Comparison of ENCODE assay signal across 1 cellular context in the genomic region with DNA sequence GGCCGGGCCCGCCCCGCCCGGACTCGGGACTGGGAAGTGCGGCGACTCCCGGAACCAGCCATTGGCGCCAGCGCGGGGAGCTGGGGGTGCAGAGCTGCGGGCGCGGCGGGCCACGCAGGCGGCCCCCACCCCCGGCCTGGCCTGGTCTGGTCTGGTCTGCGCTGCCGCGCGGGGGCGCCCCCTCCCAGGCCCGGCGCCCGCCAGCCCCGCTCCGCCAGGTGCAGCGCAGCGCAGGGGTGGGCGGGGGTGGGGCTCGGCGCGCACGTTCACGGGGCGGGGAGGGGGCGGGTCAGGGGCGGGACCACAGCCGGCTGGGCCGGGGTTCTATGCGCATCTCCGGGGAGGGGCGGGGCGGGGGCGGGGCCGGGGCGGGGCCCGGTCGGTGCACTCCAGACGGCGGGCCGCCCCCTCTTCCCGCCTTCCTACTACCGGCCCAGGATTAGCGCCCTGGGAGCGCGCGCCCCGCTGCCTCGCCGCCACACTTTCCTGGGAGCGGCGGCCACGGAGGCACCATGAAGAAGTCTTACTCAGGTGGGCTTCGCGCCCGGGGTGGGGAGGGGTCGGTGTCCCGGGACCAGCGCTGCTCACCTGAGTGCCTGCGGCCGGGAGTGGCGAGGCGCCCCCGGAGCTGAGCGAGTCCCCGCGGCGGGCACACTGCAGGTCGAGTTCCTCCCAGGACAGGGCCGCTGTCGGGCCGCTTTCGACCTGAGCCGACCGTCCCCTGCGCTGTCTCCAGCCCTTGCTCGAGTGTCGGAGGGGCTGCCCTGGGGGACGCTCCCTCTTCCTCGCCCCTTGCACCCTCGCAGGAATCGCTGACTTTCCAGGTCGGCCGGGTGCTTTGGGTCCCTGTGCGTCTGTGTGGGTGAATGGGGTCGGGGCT.
TF ChIP-seq lines count a peak whose summit lies in the region.

No MANE protein-coding gene starts in this region.

TF ChIP-seq in K562, 482 proteins besides CTCF, POLR2A, EP300 and RAD21 (continued from another document and continues in another):
- TF ChIP-seq, protein P1, sequence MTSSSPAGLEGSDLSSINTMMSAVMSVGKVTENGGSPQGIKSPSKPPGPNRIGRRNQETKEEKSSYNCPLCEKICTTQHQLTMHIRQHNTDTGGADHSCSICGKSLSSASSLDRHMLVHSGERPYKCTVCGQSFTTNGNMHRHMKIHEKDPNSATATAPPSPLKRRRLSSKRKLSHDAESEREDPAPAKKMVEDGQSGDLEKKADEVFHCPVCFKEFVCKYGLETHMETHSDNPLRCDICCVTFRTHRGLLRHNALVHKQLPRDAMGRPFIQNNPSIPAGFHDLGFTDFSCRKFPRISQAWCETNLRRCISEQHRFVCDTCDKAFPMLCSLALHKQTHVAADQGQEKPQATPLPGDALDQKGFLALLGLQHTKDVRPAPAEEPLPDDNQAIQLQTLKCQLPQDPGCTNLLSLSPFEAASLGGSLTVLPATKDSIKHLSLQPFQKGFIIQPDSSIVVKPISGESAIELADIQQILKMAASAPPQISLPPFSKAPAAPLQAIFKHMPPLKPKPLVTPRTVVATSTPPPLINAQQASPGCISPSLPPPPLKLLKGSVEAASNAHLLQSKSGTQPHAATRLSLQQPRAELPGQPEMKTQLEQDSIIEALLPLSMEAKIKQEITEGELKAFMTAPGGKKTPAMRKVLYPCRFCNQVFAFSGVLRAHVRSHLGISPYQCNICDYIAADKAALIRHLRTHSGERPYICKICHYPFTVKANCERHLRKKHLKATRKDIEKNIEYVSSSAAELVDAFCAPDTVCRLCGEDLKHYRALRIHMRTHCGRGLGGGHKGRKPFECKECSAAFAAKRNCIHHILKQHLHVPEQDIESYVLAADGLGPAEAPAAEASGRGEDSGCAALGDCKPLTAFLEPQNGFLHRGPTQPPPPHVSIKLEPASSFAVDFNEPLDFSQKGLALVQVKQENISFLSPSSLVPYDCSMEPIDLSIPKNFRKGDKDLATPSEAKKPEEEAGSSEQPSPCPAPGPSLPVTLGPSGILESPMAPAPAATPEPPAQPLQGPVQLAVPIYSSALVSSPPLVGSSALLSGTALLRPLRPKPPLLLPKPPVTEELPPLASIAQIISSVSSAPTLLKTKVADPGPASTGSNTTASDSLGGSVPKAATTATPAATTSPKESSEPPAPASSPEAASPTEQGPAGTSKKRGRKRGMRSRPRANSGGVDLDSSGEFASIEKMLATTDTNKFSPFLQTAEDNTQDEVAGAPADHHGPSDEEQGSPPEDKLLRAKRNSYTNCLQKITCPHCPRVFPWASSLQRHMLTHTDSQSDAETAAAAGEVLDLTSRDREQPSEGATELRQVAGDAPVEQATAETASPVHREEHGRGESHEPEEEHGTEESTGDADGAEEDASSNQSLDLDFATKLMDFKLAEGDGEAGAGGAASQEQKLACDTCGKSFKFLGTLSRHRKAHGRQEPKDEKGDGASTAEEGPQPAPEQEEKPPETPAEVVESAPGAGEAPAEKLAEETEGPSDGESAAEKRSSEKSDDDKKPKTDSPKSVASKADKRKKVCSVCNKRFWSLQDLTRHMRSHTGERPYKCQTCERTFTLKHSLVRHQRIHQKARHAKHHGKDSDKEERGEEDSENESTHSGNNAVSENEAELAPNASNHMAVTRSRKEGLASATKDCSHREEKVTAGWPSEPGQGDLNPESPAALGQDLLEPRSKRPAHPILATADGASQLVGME (CRISPR knock-in tag; IDR thresholded peaks at IDR 0.05), result no peak
- TF ChIP-seq, protein P2, sequence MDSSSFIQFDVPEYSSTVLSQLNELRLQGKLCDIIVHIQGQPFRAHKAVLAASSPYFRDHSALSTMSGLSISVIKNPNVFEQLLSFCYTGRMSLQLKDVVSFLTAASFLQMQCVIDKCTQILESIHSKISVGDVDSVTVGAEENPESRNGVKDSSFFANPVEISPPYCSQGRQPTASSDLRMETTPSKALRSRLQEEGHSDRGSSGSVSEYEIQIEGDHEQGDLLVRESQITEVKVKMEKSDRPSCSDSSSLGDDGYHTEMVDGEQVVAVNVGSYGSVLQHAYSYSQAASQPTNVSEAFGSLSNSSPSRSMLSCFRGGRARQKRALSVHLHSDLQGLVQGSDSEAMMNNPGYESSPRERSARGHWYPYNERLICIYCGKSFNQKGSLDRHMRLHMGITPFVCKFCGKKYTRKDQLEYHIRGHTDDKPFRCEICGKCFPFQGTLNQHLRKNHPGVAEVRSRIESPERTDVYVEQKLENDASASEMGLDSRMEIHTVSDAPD (CRISPR knock-in tag; IDR thresholded peaks at IDR 0.05), result no peak
- no peak for TF ChIP-seq NR1H2 (CRISPR knock-in tag; IDR thresholded peaks at IDR 0.05)
- TF ChIP-seq CXXC5 (CRISPR knock-in tag; IDR thresholded peaks at IDR 0.05), result peak; percentile 74
- no peak for TF ChIP-seq RBM34 (IDR thresholded peaks at IDR 0.05; ENCODE audit: borderline replicate concordance, insufficient read depth, low read length)
- TF ChIP-seq TFAM (CRISPR knock-in tag; conservative IDR thresholded peaks at IDR 0.05), result no peak
- TF ChIP-seq ZNF436 (CRISPR knock-in tag; IDR thresholded peaks at IDR 0.05), result no peak
- no peak for TF ChIP-seq FUS (optimal IDR thresholded peaks at IDR 0.05; ENCODE audit: low read depth, low read length)
- TF ChIP-seq, protein P3, sequence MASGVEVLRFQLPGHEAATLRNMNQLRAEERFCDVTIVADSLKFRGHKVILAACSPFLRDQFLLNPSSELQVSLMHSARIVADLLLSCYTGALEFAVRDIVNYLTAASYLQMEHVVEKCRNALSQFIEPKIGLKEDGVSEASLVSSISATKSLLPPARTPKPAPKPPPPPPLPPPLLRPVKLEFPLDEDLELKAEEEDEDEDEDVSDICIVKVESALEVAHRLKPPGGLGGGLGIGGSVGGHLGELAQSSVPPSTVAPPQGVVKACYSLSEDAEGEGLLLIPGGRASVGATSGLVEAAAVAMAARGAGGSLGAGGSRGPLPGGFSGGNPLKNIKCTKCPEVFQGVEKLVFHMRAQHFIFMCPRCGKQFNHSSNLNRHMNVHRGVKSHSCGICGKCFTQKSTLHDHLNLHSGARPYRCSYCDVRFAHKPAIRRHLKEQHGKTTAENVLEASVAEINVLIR (CRISPR knock-in tag; IDR thresholded peaks at IDR 0.05), result no peak
- TF ChIP-seq SETDB1 (IDR thresholded peaks at IDR 0.05; ENCODE audit: low read length), result no peak
- TF ChIP-seq, protein P4, sequence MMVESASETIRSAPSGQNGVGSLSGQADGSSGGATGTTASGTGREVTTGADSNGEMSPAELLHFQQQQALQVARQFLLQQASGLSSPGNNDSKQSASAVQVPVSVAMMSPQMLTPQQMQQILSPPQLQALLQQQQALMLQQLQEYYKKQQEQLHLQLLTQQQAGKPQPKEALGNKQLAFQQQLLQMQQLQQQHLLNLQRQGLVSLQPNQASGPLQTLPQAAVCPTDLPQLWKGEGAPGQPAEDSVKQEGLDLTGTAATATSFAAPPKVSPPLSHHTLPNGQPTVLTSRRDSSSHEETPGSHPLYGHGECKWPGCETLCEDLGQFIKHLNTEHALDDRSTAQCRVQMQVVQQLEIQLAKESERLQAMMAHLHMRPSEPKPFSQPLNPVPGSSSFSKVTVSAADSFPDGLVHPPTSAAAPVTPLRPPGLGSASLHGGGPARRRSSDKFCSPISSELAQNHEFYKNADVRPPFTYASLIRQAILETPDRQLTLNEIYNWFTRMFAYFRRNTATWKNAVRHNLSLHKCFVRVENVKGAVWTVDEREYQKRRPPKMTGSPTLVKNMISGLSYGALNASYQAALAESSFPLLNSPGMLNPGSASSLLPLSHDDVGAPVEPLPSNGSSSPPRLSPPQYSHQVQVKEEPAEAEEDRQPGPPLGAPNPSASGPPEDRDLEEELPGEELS (CRISPR knock-in tag; IDR thresholded peaks at IDR 0.05; ENCODE audit: borderline replicate concordance), result no peak
- TF ChIP-seq HLTF (IDR thresholded peaks at IDR 0.05), result no peak
- TF ChIP-seq KLF10 (CRISPR knock-in tag; IDR thresholded peaks at IDR 0.05), result no peak
- TF ChIP-seq ZNF431 (CRISPR knock-in tag; IDR thresholded peaks at IDR 0.05), result no peak
- TF ChIP-seq CCNT2 (IDR thresholded peaks at IDR 0.05; ENCODE audit: borderline replicate concordance, extremely low read depth, insufficient read length, low read depth, low read length), result peak; percentile 28
- TF ChIP-seq ZZZ3 (IDR thresholded peaks at IDR 0.05), result no peak
- TF ChIP-seq, protein P5, sequence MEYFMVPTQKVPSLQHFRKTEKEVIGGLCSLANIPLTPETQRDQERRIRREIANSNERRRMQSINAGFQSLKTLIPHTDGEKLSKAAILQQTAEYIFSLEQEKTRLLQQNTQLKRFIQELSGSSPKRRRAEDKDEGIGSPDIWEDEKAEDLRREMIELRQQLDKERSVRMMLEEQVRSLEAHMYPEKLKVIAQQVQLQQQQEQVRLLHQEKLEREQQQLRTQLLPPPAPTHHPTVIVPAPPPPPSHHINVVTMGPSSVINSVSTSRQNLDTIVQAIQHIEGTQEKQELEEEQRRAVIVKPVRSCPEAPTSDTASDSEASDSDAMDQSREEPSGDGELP (CRISPR knock-in tag; IDR thresholded peaks at IDR 0.05; ENCODE audit: borderline replicate concordance), result no peak
- TF ChIP-seq NONO (IDR thresholded peaks at IDR 0.05; ENCODE audit: low read depth in 2 of 2, low read length in 1 of 2), result peak in 1 of 2 experiments; percentile 73; a peak in 2 of 4 replicates
- peak; percentile 28; the same call in 1 of the 2 replicates for TF ChIP-seq HNRNPL (IDR thresholded peaks at IDR 0.05; ENCODE audit: low read depth, low read length)
- no peak for TF ChIP-seq ZFP36 (IDR thresholded peaks at IDR 0.05; ENCODE audit: low read depth, low read length, partially characterized antibody)
- TF ChIP-seq, protein P6, sequence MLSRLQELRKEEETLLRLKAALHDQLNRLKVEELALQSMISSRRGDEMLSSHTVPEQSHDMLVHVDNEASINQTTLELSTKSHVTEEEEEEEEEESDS (CRISPR knock-in tag; IDR thresholded peaks at IDR 0.05), result no peak
- no peak for TF ChIP-seq PML (IDR thresholded peaks at IDR 0.05; ENCODE audit: low read length)
- no peak for TF ChIP-seq NFIX (CRISPR knock-in tag; IDR thresholded peaks at IDR 0.05; ENCODE audit: low read depth)
- TF ChIP-seq NR4A1 (CRISPR knock-in tag; IDR thresholded peaks at IDR 0.05), result no peak
- no peak for TF ChIP-seq NR4A1 (tag; IDR thresholded peaks at IDR 0.05)
- no peak for TF ChIP-seq ZNF232 (CRISPR knock-in tag; IDR thresholded peaks at IDR 0.05)
- TF ChIP-seq EWSR1 (IDR thresholded peaks at IDR 0.05; ENCODE audit: borderline replicate concordance, low read depth, partially characterized antibody), result no peak
- TF ChIP-seq NFE2L1 (tag; IDR thresholded peaks at IDR 0.05; ENCODE audit: borderline replicate concordance, low read depth), result no peak
- peak; percentile 52; the same call in 1 of the 2 replicates for TF ChIP-seq L3MBTL2 (IDR thresholded peaks at IDR 0.05)
- TF ChIP-seq HEY1 (CRISPR knock-in tag; IDR thresholded peaks at IDR 0.05; ENCODE audit: borderline replicate concordance), result no peak
- no peak for TF ChIP-seq BMI1 (IDR thresholded peaks at IDR 0.05; ENCODE audit: low read length)
- no peak for TF ChIP-seq SRF (CRISPR knock-in tag; IDR thresholded peaks at IDR 0.05)
- TF ChIP-seq FOXA1 (IDR thresholded peaks at IDR 0.05; ENCODE audit: borderline replicate concordance), result no peak
- TF ChIP-seq TRIM28 (IDR thresholded peaks at IDR 0.05), result no peak
- TF ChIP-seq SAFB (IDR thresholded peaks at IDR 0.05; ENCODE audit: borderline replicate concordance, low read depth, low read length), result no peak
- TF ChIP-seq POLR3G (IDR thresholded peaks at IDR 0.05; ENCODE audit: extremely low read depth, insufficient read length, insufficient replicate concordance), result no peak
- TF ChIP-seq PTTG1 (tag; IDR thresholded peaks at IDR 0.05; ENCODE audit: low read depth), result no peak
- 0 out of 2 replicates have a peak, but pooled peaks have one; percentile 28 for TF ChIP-seq EGR1 (conservative IDR thresholded peaks at IDR 0.05)
- no peak for TF ChIP-seq ZNF224 (CRISPR knock-in tag; IDR thresholded peaks at IDR 0.05)
- TF ChIP-seq, protein P7, sequence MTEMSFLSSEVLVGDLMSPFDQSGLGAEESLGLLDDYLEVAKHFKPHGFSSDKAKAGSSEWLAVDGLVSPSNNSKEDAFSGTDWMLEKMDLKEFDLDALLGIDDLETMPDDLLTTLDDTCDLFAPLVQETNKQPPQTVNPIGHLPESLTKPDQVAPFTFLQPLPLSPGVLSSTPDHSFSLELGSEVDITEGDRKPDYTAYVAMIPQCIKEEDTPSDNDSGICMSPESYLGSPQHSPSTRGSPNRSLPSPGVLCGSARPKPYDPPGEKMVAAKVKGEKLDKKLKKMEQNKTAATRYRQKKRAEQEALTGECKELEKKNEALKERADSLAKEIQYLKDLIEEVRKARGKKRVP (CRISPR knock-in tag; IDR thresholded peaks at IDR 0.05), result no peak
- TF ChIP-seq, protein P8, sequence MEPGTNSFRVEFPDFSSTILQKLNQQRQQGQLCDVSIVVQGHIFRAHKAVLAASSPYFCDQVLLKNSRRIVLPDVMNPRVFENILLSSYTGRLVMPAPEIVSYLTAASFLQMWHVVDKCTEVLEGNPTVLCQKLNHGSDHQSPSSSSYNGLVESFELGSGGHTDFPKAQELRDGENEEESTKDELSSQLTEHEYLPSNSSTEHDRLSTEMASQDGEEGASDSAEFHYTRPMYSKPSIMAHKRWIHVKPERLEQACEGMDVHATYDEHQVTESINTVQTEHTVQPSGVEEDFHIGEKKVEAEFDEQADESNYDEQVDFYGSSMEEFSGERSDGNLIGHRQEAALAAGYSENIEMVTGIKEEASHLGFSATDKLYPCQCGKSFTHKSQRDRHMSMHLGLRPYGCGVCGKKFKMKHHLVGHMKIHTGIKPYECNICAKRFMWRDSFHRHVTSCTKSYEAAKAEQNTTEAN (CRISPR knock-in tag; IDR thresholded peaks at IDR 0.05), result no peak
- TF ChIP-seq, protein P9, sequence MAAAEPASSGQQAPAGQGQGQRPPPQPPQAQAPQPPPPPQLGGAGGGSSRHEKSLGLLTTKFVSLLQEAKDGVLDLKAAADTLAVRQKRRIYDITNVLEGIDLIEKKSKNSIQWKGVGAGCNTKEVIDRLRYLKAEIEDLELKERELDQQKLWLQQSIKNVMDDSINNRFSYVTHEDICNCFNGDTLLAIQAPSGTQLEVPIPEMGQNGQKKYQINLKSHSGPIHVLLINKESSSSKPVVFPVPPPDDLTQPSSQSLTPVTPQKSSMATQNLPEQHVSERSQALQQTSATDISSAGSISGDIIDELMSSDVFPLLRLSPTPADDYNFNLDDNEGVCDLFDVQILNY (CRISPR knock-in tag; IDR thresholded peaks at IDR 0.05), result no peak
- TF ChIP-seq SNIP1 (IDR thresholded peaks at IDR 0.05; ENCODE audit: low read depth), result no peak
- TF ChIP-seq MTA3 (IDR thresholded peaks at IDR 0.05; ENCODE audit: borderline replicate concordance), result no peak
